Comparison of ENCODE assay signal across 1 cellular context in the genomic region with DNA sequence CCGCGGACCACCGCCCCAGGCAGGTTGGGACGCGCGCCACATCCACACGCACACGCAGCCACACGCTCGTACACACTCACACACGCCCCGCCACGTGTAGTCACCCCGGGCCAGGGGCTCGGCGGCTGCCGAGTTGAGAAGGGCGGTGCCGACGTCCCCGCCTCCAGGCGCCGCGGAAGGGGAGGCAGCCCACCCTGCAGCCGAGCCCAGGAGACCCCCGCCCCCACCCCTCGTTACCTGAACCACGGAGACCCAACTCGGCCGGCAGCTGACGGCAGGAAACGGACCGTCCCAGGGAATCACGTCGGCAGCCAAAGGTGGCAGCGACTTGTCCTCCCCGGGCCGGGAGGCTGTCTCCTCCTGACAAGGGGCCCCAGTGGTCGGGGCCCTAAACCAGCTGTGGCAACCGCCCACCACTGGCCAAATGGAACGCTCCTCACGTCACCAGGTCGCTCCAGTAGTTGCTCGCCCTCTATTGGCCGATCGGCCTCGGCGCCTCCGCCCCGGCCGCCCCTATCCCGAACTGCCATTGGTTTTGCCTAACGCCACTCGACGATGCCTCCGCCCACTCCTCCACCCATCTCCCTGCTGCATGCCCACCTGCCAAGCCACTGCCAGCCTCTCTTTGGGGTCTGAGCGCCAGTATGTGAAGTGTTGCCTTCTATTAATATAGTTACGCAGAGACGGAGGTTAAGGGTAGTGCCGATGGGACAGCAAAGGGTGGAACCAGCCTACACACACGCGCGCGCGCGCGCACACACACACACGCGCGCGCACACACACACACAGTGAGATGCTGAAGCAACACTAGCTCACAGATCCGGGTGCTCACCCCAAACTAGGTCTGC.
A peak's percentile ranks its signal among the peaks of the same experiment; 100 is the strongest.
TF ChIP-seq lines count a peak whose summit lies in the region.

ZDHHC9 (minus strand) TSS at position 428 of the 848 bp plus-strand sequence. CDS start 1,941 bp downstream, outside the sequence.

TF ChIP-seq in HEK293, 187 proteins besides CTCF, POLR2A, EP300 and RAD21 (continued from another document and continues in another):
- TF ChIP-seq ZNF776 (tag by site-specific recombination; IDR thresholded peaks at IDR 0.05; ENCODE audit: borderline replicate concordance) (no peak), ZNF629 (tag by site-specific recombination; IDR thresholded peaks at IDR 0.05) (peak; percentile 58), GFI1B (tag by site-specific recombination; IDR thresholded peaks at IDR 0.05) (no peak), PRDM4 (tag by site-specific recombination; IDR thresholded peaks at IDR 0.05) (no peak), ZNF239 (tag by site-specific recombination; IDR thresholded peaks at IDR 0.05) (no peak), IKZF3 (tag by site-specific recombination; IDR thresholded peaks at IDR 0.05) (no peak), ZBTB11 (tag by site-specific recombination; conservative IDR thresholded peaks at IDR 0.05; ENCODE audit: low read depth) (no peak), SALL2 (tag by site-specific recombination; IDR thresholded peaks at IDR 0.05; ENCODE audit: borderline replicate concordance) (no peak), ZNF214 (tag by site-specific recombination; IDR thresholded peaks at IDR 0.05; ENCODE audit: borderline replicate concordance) (no peak), ZNF416 (tag by site-specific recombination; IDR thresholded peaks at IDR 0.05) (no peak), ZNF76 (tag by site-specific recombination; IDR thresholded peaks at IDR 0.05; ENCODE audit: borderline replicate concordance, low read depth) (no peak; the same call in 1 of the 2 replicates), ZNF146 (tag by site-specific recombination; IDR thresholded peaks at IDR 0.05) (no peak), ZNF223 (tag by site-specific recombination; IDR thresholded peaks at IDR 0.05) (no peak), ZNF26 (tag by site-specific recombination; IDR thresholded peaks at IDR 0.05) (no peak), ZNF529 (tag by site-specific recombination; IDR thresholded peaks at IDR 0.05; ENCODE audit: insufficient replicate concordance) (no peak), ZNF133 (tag by site-specific recombination; IDR thresholded peaks at IDR 0.05) (no peak), ZNF623 (tag by site-specific recombination; IDR thresholded peaks at IDR 0.05) (no peak), ZBTB21 (tag by site-specific recombination; IDR thresholded peaks at IDR 0.05) (peak; percentile 59), ZNF341 (tag by site-specific recombination; IDR thresholded peaks at IDR 0.05; ENCODE audit: low read depth) (peak; percentile 37; the same call in 1 of the 2 replicates), ZNF302 (tag by site-specific recombination; IDR thresholded peaks at IDR 0.05; ENCODE audit: low read depth) (no peak), ZNF768 (tag by site-specific recombination; IDR thresholded peaks at IDR 0.05) (no peak), ZNF488 (tag by site-specific recombination; IDR thresholded peaks at IDR 0.05) (no peak)
- TF ChIP-seq, protein P1, sequence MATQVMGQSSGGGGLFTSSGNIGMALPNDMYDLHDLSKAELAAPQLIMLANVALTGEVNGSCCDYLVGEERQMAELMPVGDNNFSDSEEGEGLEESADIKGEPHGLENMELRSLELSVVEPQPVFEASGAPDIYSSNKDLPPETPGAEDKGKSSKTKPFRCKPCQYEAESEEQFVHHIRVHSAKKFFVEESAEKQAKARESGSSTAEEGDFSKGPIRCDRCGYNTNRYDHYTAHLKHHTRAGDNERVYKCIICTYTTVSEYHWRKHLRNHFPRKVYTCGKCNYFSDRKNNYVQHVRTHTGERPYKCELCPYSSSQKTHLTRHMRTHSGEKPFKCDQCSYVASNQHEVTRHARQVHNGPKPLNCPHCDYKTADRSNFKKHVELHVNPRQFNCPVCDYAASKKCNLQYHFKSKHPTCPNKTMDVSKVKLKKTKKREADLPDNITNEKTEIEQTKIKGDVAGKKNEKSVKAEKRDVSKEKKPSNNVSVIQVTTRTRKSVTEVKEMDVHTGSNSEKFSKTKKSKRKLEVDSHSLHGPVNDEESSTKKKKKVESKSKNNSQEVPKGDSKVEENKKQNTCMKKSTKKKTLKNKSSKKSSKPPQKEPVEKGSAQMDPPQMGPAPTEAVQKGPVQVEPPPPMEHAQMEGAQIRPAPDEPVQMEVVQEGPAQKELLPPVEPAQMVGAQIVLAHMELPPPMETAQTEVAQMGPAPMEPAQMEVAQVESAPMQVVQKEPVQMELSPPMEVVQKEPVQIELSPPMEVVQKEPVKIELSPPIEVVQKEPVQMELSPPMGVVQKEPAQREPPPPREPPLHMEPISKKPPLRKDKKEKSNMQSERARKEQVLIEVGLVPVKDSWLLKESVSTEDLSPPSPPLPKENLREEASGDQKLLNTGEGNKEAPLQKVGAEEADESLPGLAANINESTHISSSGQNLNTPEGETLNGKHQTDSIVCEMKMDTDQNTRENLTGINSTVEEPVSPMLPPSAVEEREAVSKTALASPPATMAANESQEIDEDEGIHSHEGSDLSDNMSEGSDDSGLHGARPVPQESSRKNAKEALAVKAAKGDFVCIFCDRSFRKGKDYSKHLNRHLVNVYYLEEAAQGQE (tag by site-specific recombination; IDR thresholded peaks at IDR 0.05), result no peak
- TF ChIP-seq, protein P2, sequence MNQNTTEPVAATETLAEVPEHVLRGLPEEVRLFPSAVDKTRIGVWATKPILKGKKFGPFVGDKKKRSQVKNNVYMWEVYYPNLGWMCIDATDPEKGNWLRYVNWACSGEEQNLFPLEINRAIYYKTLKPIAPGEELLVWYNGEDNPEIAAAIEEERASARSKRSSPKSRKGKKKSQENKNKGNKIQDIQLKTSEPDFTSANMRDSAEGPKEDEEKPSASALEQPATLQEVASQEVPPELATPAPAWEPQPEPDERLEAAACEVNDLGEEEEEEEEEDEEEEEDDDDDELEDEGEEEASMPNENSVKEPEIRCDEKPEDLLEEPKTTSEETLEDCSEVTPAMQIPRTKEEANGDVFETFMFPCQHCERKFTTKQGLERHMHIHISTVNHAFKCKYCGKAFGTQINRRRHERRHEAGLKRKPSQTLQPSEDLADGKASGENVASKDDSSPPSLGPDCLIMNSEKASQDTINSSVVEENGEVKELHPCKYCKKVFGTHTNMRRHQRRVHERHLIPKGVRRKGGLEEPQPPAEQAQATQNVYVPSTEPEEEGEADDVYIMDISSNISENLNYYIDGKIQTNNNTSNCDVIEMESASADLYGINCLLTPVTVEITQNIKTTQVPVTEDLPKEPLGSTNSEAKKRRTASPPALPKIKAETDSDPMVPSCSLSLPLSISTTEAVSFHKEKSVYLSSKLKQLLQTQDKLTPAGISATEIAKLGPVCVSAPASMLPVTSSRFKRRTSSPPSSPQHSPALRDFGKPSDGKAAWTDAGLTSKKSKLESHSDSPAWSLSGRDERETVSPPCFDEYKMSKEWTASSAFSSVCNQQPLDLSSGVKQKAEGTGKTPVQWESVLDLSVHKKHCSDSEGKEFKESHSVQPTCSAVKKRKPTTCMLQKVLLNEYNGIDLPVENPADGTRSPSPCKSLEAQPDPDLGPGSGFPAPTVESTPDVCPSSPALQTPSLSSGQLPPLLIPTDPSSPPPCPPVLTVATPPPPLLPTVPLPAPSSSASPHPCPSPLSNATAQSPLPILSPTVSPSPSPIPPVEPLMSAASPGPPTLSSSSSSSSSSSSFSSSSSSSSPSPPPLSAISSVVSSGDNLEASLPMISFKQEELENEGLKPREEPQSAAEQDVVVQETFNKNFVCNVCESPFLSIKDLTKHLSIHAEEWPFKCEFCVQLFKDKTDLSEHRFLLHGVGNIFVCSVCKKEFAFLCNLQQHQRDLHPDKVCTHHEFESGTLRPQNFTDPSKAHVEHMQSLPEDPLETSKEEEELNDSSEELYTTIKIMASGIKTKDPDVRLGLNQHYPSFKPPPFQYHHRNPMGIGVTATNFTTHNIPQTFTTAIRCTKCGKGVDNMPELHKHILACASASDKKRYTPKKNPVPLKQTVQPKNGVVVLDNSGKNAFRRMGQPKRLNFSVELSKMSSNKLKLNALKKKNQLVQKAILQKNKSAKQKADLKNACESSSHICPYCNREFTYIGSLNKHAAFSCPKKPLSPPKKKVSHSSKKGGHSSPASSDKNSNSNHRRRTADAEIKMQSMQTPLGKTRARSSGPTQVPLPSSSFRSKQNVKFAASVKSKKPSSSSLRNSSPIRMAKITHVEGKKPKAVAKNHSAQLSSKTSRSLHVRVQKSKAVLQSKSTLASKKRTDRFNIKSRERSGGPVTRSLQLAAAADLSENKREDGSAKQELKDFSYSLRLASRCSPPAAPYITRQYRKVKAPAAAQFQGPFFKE (tag by site-specific recombination; IDR thresholded peaks at IDR 0.05; ENCODE audit: borderline replicate concordance), result no peak
- TF ChIP-seq, protein P3, sequence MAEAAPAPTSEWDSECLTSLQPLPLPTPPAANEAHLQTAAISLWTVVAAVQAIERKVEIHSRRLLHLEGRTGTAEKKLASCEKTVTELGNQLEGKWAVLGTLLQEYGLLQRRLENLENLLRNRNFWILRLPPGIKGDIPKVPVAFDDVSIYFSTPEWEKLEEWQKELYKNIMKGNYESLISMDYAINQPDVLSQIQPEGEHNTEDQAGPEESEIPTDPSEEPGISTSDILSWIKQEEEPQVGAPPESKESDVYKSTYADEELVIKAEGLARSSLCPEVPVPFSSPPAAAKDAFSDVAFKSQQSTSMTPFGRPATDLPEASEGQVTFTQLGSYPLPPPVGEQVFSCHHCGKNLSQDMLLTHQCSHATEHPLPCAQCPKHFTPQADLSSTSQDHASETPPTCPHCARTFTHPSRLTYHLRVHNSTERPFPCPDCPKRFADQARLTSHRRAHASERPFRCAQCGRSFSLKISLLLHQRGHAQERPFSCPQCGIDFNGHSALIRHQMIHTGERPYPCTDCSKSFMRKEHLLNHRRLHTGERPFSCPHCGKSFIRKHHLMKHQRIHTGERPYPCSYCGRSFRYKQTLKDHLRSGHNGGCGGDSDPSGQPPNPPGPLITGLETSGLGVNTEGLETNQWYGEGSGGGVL (tag by site-specific recombination; IDR thresholded peaks at IDR 0.05), result no peak; the same call in 1 of the 2 replicates
- TF ChIP-seq, protein P4, sequence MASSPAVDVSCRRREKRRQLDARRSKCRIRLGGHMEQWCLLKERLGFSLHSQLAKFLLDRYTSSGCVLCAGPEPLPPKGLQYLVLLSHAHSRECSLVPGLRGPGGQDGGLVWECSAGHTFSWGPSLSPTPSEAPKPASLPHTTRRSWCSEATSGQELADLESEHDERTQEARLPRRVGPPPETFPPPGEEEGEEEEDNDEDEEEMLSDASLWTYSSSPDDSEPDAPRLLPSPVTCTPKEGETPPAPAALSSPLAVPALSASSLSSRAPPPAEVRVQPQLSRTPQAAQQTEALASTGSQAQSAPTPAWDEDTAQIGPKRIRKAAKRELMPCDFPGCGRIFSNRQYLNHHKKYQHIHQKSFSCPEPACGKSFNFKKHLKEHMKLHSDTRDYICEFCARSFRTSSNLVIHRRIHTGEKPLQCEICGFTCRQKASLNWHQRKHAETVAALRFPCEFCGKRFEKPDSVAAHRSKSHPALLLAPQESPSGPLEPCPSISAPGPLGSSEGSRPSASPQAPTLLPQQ (tag by site-specific recombination; IDR thresholded peaks at IDR 0.05), result peak; percentile 60; the same call in 1 of the 2 replicates
